20 cellular contexts compared by ENCODE assay signal in genomic region chr1:99348375-99349132, GRCh38.
"Had no signal": no experiment of that assay in that cellular context is flagged by ENCODE, and none has a peak within 500 bp of the region (broad histone marks: within the 10 kb centered on the region; RNA-seq: fewer than 3 reads in every experiment).

No MANE protein-coding gene starts in this region.

- H3K36me3 Mint-ChIP-seq: naive thymus-derived CD4-positive, alpha-beta T cell had no signal

- H3K4me3 ChIP-seq: ascending aorta, dorsolateral prefrontal cortex, lung, right atrium auricular region, skin epidermis, tibial nerve, vagina had no signal

- ATAC-seq: activated naive CD8-positive, alpha-beta T cell treated with anti-CD3 and anti-CD28 coated beads, Interleukin-2, amount 50 U/mL, for 24 hours; activated T-helper 17 cell treated with anti-CD3 and anti-CD28 coated beads, Interleukin-2, amount 50 U/mL, for 72 hours; naive thymus-derived CD4-positive, alpha-beta T cell had no signal

- H3K9me3 ChIP-seq: ascending aorta, right atrium auricular region, tibial nerve, vagina had no signal

- H3K9me3 Mint-ChIP-seq: activated naive CD8-positive, alpha-beta T cell treated with anti-CD3 and anti-CD28 coated beads, Interleukin-2, amount 50 U/mL, for 24 hours; activated T-helper 17 cell treated with anti-CD3 and anti-CD28 coated beads, Interleukin-2, amount 50 U/mL, for 72 hours; naive thymus-derived CD4-positive, alpha-beta T cell had no signal

- H3K4me1 ChIP-seq: ascending aorta, right atrium auricular region, tibial nerve, vagina had no signal

- H3K4me1 Mint-ChIP-seq: activated naive CD8-positive, alpha-beta T cell treated with anti-CD3 and anti-CD28 coated beads, Interleukin-2, amount 50 U/mL, for 24 hours; activated T-helper 17 cell treated with anti-CD3 and anti-CD28 coated beads, Interleukin-2, amount 50 U/mL, for 72 hours; naive thymus-derived CD4-positive, alpha-beta T cell had no signal

- H3K4me3 Mint-ChIP-seq: activated naive CD8-positive, alpha-beta T cell treated with anti-CD3 and anti-CD28 coated beads, Interleukin-2, amount 50 U/mL, for 24 hours; activated T-helper 17 cell treated with anti-CD3 and anti-CD28 coated beads, Interleukin-2, amount 50 U/mL, for 72 hours; naive thymus-derived CD4-positive, alpha-beta T cell had no signal

- H3K27ac ChIP-seq: ascending aorta, dorsolateral prefrontal cortex, right atrium auricular region, skin epidermis, tibial nerve, vagina had no signal

- H3K27me3 ChIP-seq: ascending aorta, dorsolateral prefrontal cortex, right atrium auricular region, tibial nerve, vagina had no signal

- H3K36me3 ChIP-seq: ascending aorta, right atrium auricular region, tibial nerve, vagina had no signal

- H3K27ac Mint-ChIP-seq: activated naive CD8-positive, alpha-beta T cell treated with anti-CD3 and anti-CD28 coated beads, Interleukin-2, amount 50 U/mL, for 24 hours; activated T-helper 17 cell treated with anti-CD3 and anti-CD28 coated beads, Interleukin-2, amount 50 U/mL, for 72 hours; naive thymus-derived CD4-positive, alpha-beta T cell had no signal

- DNase-seq: activated CD4-positive, alpha-beta T cell treated with anti-CD3 and anti-CD28 coated beads, Interleukin-2, amount 50 U/mL, for 4 hours; activated CD4-positive, CD25-positive, alpha-beta regulatory T cell treated with anti-CD3 and anti-CD28 coated beads, Interleukin-2, amount 50 U/mL, for 72 hours; activated naive CD4-positive, alpha-beta T cell treated with Interleukin-2 at 50 U/mL for 16 hours; activated naive CD8-positive, alpha-beta T cell treated with anti-CD3 and anti-CD28 coated beads, Interleukin-2, amount 50 U/mL, for 24 hours; dorsolateral prefrontal cortex; erythroblast; islet precursor cell; naive thymus-derived CD4-positive, alpha-beta T cell; nucleus accumbens; stimulated activated CD4-positive, alpha-beta T cell treated with anti-CD3 and anti-CD28 coated beads, Interleukin-4, amount 100 ng/mL, for 24 hours; stimulated activated naive CD4-positive, alpha-beta T cell treated with Interleukin-2 at 50 U/mL for 16 hours; substantia nigra; T-helper 9 cell had no signal
